22 cellular contexts compared by ENCODE assay signal in genomic region chr11:63504933-63505586, GRCh38. TPM values are rescaled to one million over a fixed set of nuclear protein-coding genes. Genes with fewer than 3 reads are reported as not detected.
DNase-seq lines count a peak whose midpoint lies in the region; ATAC-seq, FAIRE-seq and TF ChIP-seq lines count a peak whose summit lies in the region.
"Had no signal": no experiment of that assay in that cellular context is flagged by ENCODE, and none has a peak within 500 bp of the region (broad histone marks: within the 10 kb centered on the region; RNA-seq: fewer than 3 reads in every experiment).

No MANE protein-coding gene starts in this region.

- FAIRE-seq in K562 (lab: Jason Lieb, UNC), result no peak
- FAIRE-seq: endometrium, kidney had no signal

- H3K9me1 ChIP-seq in K562 (ENCODE audit: control insufficient read depth, insufficient read depth, low read length), result no peaks in the 10 kb centered on the region

- peaks cover 35 to 57% of the 10 kb centered on the region in 2 experiments for H3K4me1 ChIP-seq in K562 (replicated peaks in 1 of 2; ENCODE audit: control insufficient read depth in 2 of 2, insufficient read depth in 2 of 2, low read length in 2 of 2)
- peaks cover 0 to 48% (median 8%) of the 10 kb centered on the region in 4 donors for H3K4me1 ChIP-seq in right lobe of liver
- H3K4me1 ChIP-seq in upper lobe of right lung, result peaks cover 17% of the 10 kb centered on the region
- H3K4me1 ChIP-seq in transverse colon, result no peaks in the 10 kb centered on the region
- H3K4me1 ChIP-seq in foreskin keratinocyte, result no peaks in the 10 kb centered on the region

- peak overlapping the region in 1 of 2 experiments; percentile 15; a peak in 1 of 4 replicates for H3K9ac ChIP-seq in K562 (ENCODE audit: insufficient read depth in 1 of 2, low read depth in 2 of 2, low read length in 2 of 2)

- peak overlapping the region; percentile 48; the same call in 1 of the 2 replicates for H2AFZ ChIP-seq in K562 (ENCODE audit: low read depth, low read length)

- ATAC-seq in Right ventricle myocardium inferior (peak; percentile 64), K562 (no peak), right lobe of liver (peak; percentile 81 to 87 (median 83)), upper lobe of right lung (peak; percentile 39), foreskin keratinocyte (no peak)

- TF ChIP-seq CTCF in K562 (IDR thresholded peaks at IDR 0.05 in 2 of 3, conservative IDR thresholded peaks at IDR 0.05 in 1 of 3; ENCODE audit: insufficient read depth in 2 of 3, low read depth in 1 of 3, low read length in 3 of 3) (no peak), right lobe of liver (IDR thresholded peaks at IDR 0.05) (no peak), upper lobe of right lung (IDR thresholded peaks at IDR 0.05) (no peak), transverse colon (IDR thresholded peaks at IDR 0.05) (no peak), foreskin keratinocyte (conservative IDR thresholded peaks at IDR 0.05) (no peak)

- no TSS peak for BruUV-seq in K562 (replicated peaks; lab: Mats Ljungman, UMichigan)

- no peaks in the 10 kb centered on the region for H3K79me2 ChIP-seq in K562 (ENCODE audit: control insufficient read depth, insufficient read depth, low read length)

- H3K27me3 ChIP-seq in K562 (ENCODE audit: control insufficient read depth in 2 of 2, insufficient read depth in 2 of 2, low read length in 2 of 2) (no peaks in the 10 kb centered on the region), right lobe of liver (no peaks in the 10 kb centered on the region), upper lobe of right lung (no peaks in the 10 kb centered on the region), transverse colon (no peaks in the 10 kb centered on the region), foreskin keratinocyte (no peaks in the 10 kb centered on the region)

- H3K4me2 ChIP-seq in K562 (ENCODE audit: insufficient read depth, low read length), result peak overlapping the region; percentile 3; the same call in 1 of the 2 replicates

- CTCF ChIA-PET in K562 (lab: Yijun Ruan, JAX; ENCODE audit: low intra/inter-chr PET ratio), result no interaction called here

- TF ChIP-seq EP300 in K562 (IDR thresholded peaks at IDR 0.05; ENCODE audit: low read length) (no peak), transverse colon (IDR thresholded peaks at IDR 0.05; ENCODE audit: low read depth) (no peak)

- H3K27ac ChIP-seq in K562 (ENCODE audit: extremely low read depth, low read depth, low read length) (no peak overlapping the region), right lobe of liver (no peak overlapping the region), upper lobe of right lung (no peak overlapping the region), transverse colon (no peak overlapping the region), foreskin keratinocyte (no peak overlapping the region)
- H3K27ac ChIP-seq: thoracic aorta had no signal

- no peak overlapping the region for H3K4me3 ChIP-seq in K562
- no peak overlapping the region for H3K4me3 ChIP-seq in right lobe of liver
- no peak overlapping the region for H3K4me3 ChIP-seq in upper lobe of right lung
- no peak overlapping the region for H3K4me3 ChIP-seq in transverse colon
- H3K4me3 ChIP-seq: thoracic aorta had no signal

- H4K20me1 ChIP-seq in K562 (replicated peaks; ENCODE audit: control insufficient read depth, insufficient read depth, low read length), result no peaks in the 10 kb centered on the region

- no peak for TF ChIP-seq RAD21 in K562 (CRISPR knock-in tag; conservative IDR thresholded peaks at IDR 0.05 in 1 of 2, IDR thresholded peaks at IDR 0.05 in 1 of 2)

- no peak for TF ChIP-seq POLR2A in K562 (conservative IDR thresholded peaks at IDR 0.05)
- no peak for TF ChIP-seq POLR2A in right lobe of liver (IDR thresholded peaks at IDR 0.05)
- TF ChIP-seq POLR2A in transverse colon (IDR thresholded peaks at IDR 0.05), result no peak

- 46% methylated on average over 4 of the region's 4 CpGs for WGBS in K562 (ENCODE audit: insufficient coverage, low coverage, missing lambda C conversion rate)
- WGBS in right lobe of liver (ENCODE audit: insufficient coverage, low coverage, low lambda C conversion rate, missing lambda C conversion rate), result 39% methylated on average over 3 of the region's 4 CpGs
- WGBS in transverse colon (ENCODE audit: low coverage in 1 of 2), 2 donors, result 73 to 81% methylated on average over 2 to 4 of the region's 4 CpGs

- H3K36me3 ChIP-seq in K562 (ENCODE audit: control insufficient read depth, insufficient read depth, low read length), result no peaks in the 10 kb centered on the region
- no peaks in the 10 kb centered on the region for H3K36me3 ChIP-seq in right lobe of liver
- H3K36me3 ChIP-seq in upper lobe of right lung, result no peaks in the 10 kb centered on the region
- H3K36me3 ChIP-seq in transverse colon, result no peaks in the 10 kb centered on the region
- H3K36me3 ChIP-seq: thoracic aorta had no signal

- POLR2A ChIA-PET in K562 (lab: Yijun Ruan, JAX), result interaction anchor here (0.6 to 1.0 kb wide), 3 partner anchors 9 to 13 kb away, joined by 3 to 6 read pairs (median 6); no protein-coding TSS in a partner anchor

- H3K9me3 ChIP-seq in K562 (replicated peaks; ENCODE audit: control insufficient read depth, insufficient read depth, low read depth, low read length) (peaks cover 4% of the 10 kb centered on the region; the same call in 1 of the 2 replicates), right lobe of liver (no peaks in the 10 kb centered on the region), upper lobe of right lung (peaks cover under 1% of the 10 kb centered on the region), transverse colon (peaks cover 0 to 1% of the 10 kb centered on the region in 2 donors)

- in situ Hi-C loops in K562 (cut with MboI), result no loop called here
- in situ Hi-C loops in transverse colon (cut with MboI; ENCODE audit: low pct_ligation_motif_present in 1 of 4, low pct_unique_long_range_greater_than_20kb in 1 of 4, low sequenced_read_pairs in 3 of 4), result no loop called here

- no peak for DNase-seq in Right ventricle myocardium inferior (ENCODE audit: missing footprints)
- DNase-seq in cardiac septum (ENCODE audit: low spot score), result no peak
- peak in 1 of 4 experiments; percentile 3 for DNase-seq in K562 (ENCODE audit: extremely low read depth in 1 of 4, low spot score in 3 of 4)
- DNase-seq in right lobe of liver, result peak; percentile 71 to 89 (median 85)
- peak; percentile 70 for DNase-seq in upper lobe of right lung
- DNase-seq in LoVo (ENCODE audit: low spot score), result no peak
- DNase-seq in transverse colon, result no peak
- no peak for DNase-seq in foreskin keratinocyte
- DNase-seq: activated CD4-positive, alpha-beta T cell treated with anti-CD3 and anti-CD28 coated beads, Interleukin-2, amount 50 U/mL, for 4 hours; activated T-cell treated with anti-CD3 and anti-CD28 coated beads, Interleukin-2, amount 50 U/mL, for 4 hours; CD8-positive, alpha-beta memory T cell; glutamatergic neuron; kidney; NCI-H82; T1000 had no signal

- intact Hi-C loops in Right ventricle myocardium inferior (cut with DNase I) (no loop called here), cardiac septum (cut with DNase I) (no loop called here), K562 (cut with micrococcal nuclease) (loop anchor here (5.0 kb wide), 1 partner anchor 62 kb away; no protein-coding TSS in a partner anchor), right lobe of liver (cut with DNase I) (no loop called here), upper lobe of right lung (cut with DNase I) (no loop called here), transverse colon (cut with DNase I; ENCODE audit: low total_unique reads) (no loop called here)

RNA-seq across cellular contexts. Expression of gene LGALS12, which starts 0.8 kb away (rescaled TPM):
- total RNA-seq in Right ventricle myocardium inferior, result 2.6 TPM
- 0.83 TPM for total RNA-seq in cardiac septum
- total RNA-seq in K562 (2011; cell fraction: chromatin; rRNA removed; ENCODE audit: low replicate concordance), result 1.3 and 4.1 TPM in 2 replicates
- total RNA-seq in K562 (2011; cell fraction: nucleolus; rRNA removed), result 1.4 and 3.0 TPM in 2 replicates
- 1.6 and 1.9 TPM in 2 replicates for total RNA-seq in K562 (2011; cell fraction: nucleoplasm; rRNA removed)
- total RNA-seq in K562 (2014; rRNA removed), result 5.1 TPM in 2 replicates
- total RNA-seq in K562 (2014; rRNA removed; fragmentation: Illumina TruSeq; extraction: Trizol), result 2.2 and 2.9 TPM in 2 replicates
- total RNA-seq in K562 (2015; rRNA removed; fragmentation: Illumina TruSeq; extraction: Trizol), result 4.7 and 5.2 TPM in 2 replicates
- 4.5 and 5.1 TPM in 2 replicates for total RNA-seq in K562 (2021)
- polyA plus RNA-seq in K562 (2011; rRNA removed), result 8.0 and 9.5 TPM in 2 replicates
- polyA plus RNA-seq in K562 (2011; cell fraction: cytosol; rRNA removed), result 11.8 and 13.9 TPM in 2 replicates
- polyA plus RNA-seq in K562 (2011; cell fraction: nucleus; rRNA removed), result 6.9 and 7.5 TPM in 2 replicates
- 5.1 and 15.0 TPM in 2 replicates for polyA plus RNA-seq in K562 (2012)
- 5.0 and 5.7 TPM in 2 replicates for polyA plus RNA-seq in K562 (2014; fragmentation: Illumina TruSeq; extraction: Trizol)
- polyA plus RNA-seq in K562 (2014; fragmentation: Nextera tagmentation; extraction: Ambion mirVana), result under 1 TPM; 0.66 to 0.99 TPM
- polyA plus RNA-seq in K562 (2014; rRNA removed), result 3.6 and 5.2 TPM in 2 replicates
- polyA minus RNA-seq in K562 (2011; rRNA and poly(A)+ RNA removed), result 3.5 and 4.7 TPM in 2 replicates
- polyA minus RNA-seq in K562 (2011; cell fraction: cytosol; rRNA and poly(A)+ RNA removed), result 2.7 and 3.4 TPM in 2 replicates
- polyA minus RNA-seq in K562 (2011; cell fraction: nucleus; rRNA and poly(A)+ RNA removed), result 2.6 and 2.9 TPM in 2 replicates
- under 1 TPM in 1 of 6 experiments, not detected in 5; 0.15 TPM for total RNA-seq in right lobe of liver
- total RNA-seq in upper lobe of right lung, result 0.49 TPM
- under 1 TPM in 1 of 4 donors, not detected in 3; 0.64 TPM for total RNA-seq in transverse colon
- total RNA-seq in foreskin keratinocyte, result not detected in 2 replicates
- polyA plus RNA-seq in foreskin keratinocyte, result not detected in 2 replicates
- total RNA-seq: A673; activated naive CD8-positive, alpha-beta T cell treated with anti-CD3 and anti-CD28 coated beads, Interleukin-2, amount 10 ng/mL, durations not matched to agents 7 days and 5 days; activated T-cell treated with anti-CD3 and anti-CD28 coated beads, Interleukin-2, amount 50 U/mL, for 4 hours; CD8-positive, alpha-beta memory T cell; chondrocyte; M059J had no signal
- polyA plus RNA-seq: CD8-positive, alpha-beta memory T cell had no signal

RNA-seq across cellular contexts. Expression of gene PLAAT5, which starts 14.1 kb away (rescaled TPM):
- total RNA-seq in Right ventricle myocardium inferior (4.8 TPM), cardiac septum (0.32 TPM), K562 (2014; rRNA removed) (not detected in 2 replicates), K562 (2014; rRNA removed; fragmentation: Illumina TruSeq; extraction: Trizol) (not detected in 2 replicates), K562 (2015; rRNA removed; fragmentation: Illumina TruSeq; extraction: Trizol) (not detected in 2 replicates), K562 (2021) (not detected in 2 replicates), right lobe of liver (not detected), upper lobe of right lung (3.6 TPM), transverse colon (1 to 10 TPM in 1 of 4 donors, under 1 TPM in 1, not detected in 2; 0.79 to 1.4 TPM), foreskin keratinocyte (not detected in 2 replicates)
- not detected in 2 replicates for total RNA-seq in K562 (2011; cell fraction: chromatin; rRNA removed; ENCODE audit: low replicate concordance)
- total RNA-seq in K562 (2011; cell fraction: nucleolus; rRNA removed), result not detected in 2 replicates
- total RNA-seq in K562 (2011; cell fraction: nucleoplasm; rRNA removed), result not detected in 2 replicates
- polyA plus RNA-seq in K562 (2011; rRNA removed) (not detected in 2 replicates), K562 (2014; fragmentation: Illumina TruSeq; extraction: Trizol) (not detected in 2 replicates), K562 (2014; fragmentation: Nextera tagmentation; extraction: Ambion mirVana) (not detected), K562 (2014; rRNA removed) (not detected in 2 replicates), foreskin keratinocyte (not detected in 2 replicates)
- polyA plus RNA-seq in K562 (2011; cell fraction: cytosol; rRNA removed), result not detected in 2 replicates
- not detected in 2 replicates for polyA plus RNA-seq in K562 (2011; cell fraction: nucleus; rRNA removed)
- 0.05 TPM in 1 of 2 replicates, not detected in the other for polyA plus RNA-seq in K562 (2012)
- not detected in 2 replicates for polyA minus RNA-seq in K562 (2011; rRNA and poly(A)+ RNA removed)
- not detected in 2 replicates for polyA minus RNA-seq in K562 (2011; cell fraction: cytosol; rRNA and poly(A)+ RNA removed)
- not detected in 2 replicates for polyA minus RNA-seq in K562 (2011; cell fraction: nucleus; rRNA and poly(A)+ RNA removed)
- total RNA-seq: A673, M059J had no signal
- polyA plus RNA-seq: CD8-positive, alpha-beta memory T cell had no signal

RNA-seq across cellular contexts. Expression of gene PLAAT4, which starts 31.5 kb away (rescaled TPM):
- total RNA-seq in Right ventricle myocardium inferior, result 36.1 TPM
- total RNA-seq in cardiac septum, result 6.9 TPM
- not detected in 2 replicates for total RNA-seq in K562 (2011; cell fraction: chromatin; rRNA removed; ENCODE audit: low replicate concordance)
- total RNA-seq in K562 (2011; cell fraction: nucleolus; rRNA removed), result 0.67 TPM in 1 of 2 replicates, not detected in the other
- 0.51 TPM in 1 of 2 replicates, not detected in the other for total RNA-seq in K562 (2011; cell fraction: nucleoplasm; rRNA removed)
- 0.37 TPM in 1 of 2 replicates, not detected in the other for total RNA-seq in K562 (2014; rRNA removed)
- 0.99 and 1.0 TPM in 2 replicates for total RNA-seq in K562 (2014; rRNA removed; fragmentation: Illumina TruSeq; extraction: Trizol)
- 2.0 and 3.0 TPM in 2 replicates for total RNA-seq in K562 (2015; rRNA removed; fragmentation: Illumina TruSeq; extraction: Trizol)
- 0.80 and 1.2 TPM in 2 replicates for total RNA-seq in K562 (2021)
- 0.43 and 0.54 TPM in 2 replicates for polyA plus RNA-seq in K562 (2011; rRNA removed)
- 0.19 and 0.60 TPM in 2 replicates for polyA plus RNA-seq in K562 (2011; cell fraction: cytosol; rRNA removed)
- polyA plus RNA-seq in K562 (2011; cell fraction: nucleus; rRNA removed), result 0.20 and 0.47 TPM in 2 replicates
- 2.3 and 7.2 TPM in 2 replicates for polyA plus RNA-seq in K562 (2012)
- polyA plus RNA-seq in K562 (2014; fragmentation: Illumina TruSeq; extraction: Trizol), result 1.1 and 1.3 TPM in 2 replicates
- polyA plus RNA-seq in K562 (2014; fragmentation: Nextera tagmentation; extraction: Ambion mirVana), result 1 to 10 TPM; 1.2 to 2.1 TPM
- 0.57 and 1.7 TPM in 2 replicates for polyA plus RNA-seq in K562 (2014; rRNA removed)
- 0.84 TPM in 1 of 2 replicates, not detected in the other for polyA minus RNA-seq in K562 (2011; rRNA and poly(A)+ RNA removed)
- 1.2 TPM in 1 of 2 replicates, not detected in the other for polyA minus RNA-seq in K562 (2011; cell fraction: cytosol; rRNA and poly(A)+ RNA removed)
- not detected in 2 replicates for polyA minus RNA-seq in K562 (2011; cell fraction: nucleus; rRNA and poly(A)+ RNA removed)
- total RNA-seq in right lobe of liver, result 10 to 100 TPM; 15.9 to 56.8 (median 47.0) TPM
- total RNA-seq in upper lobe of right lung, result 185 TPM
- total RNA-seq in transverse colon, result 10 to 100 TPM; 35.4 to 78.6 (median 40.7) TPM
- 2.6 and 3.9 TPM in 2 replicates for total RNA-seq in foreskin keratinocyte
- polyA plus RNA-seq in foreskin keratinocyte, result 3.8 and 4.0 TPM in 2 replicates

RNA-seq across cellular contexts. Expression of gene PLAAT2, which starts 58.1 kb away (rescaled TPM):
- 0.92 TPM for total RNA-seq in Right ventricle myocardium inferior
- not detected for total RNA-seq in cardiac septum
- total RNA-seq in K562 (2011; cell fraction: chromatin; rRNA removed; ENCODE audit: low replicate concordance), result not detected in 2 replicates
- not detected in 2 replicates for total RNA-seq in K562 (2011; cell fraction: nucleolus; rRNA removed)
- total RNA-seq in K562 (2011; cell fraction: nucleoplasm; rRNA removed), result not detected in 2 replicates
- not detected in 2 replicates for total RNA-seq in K562 (2014; rRNA removed)
- not detected in 2 replicates for total RNA-seq in K562 (2014; rRNA removed; fragmentation: Illumina TruSeq; extraction: Trizol)
- total RNA-seq in K562 (2015; rRNA removed; fragmentation: Illumina TruSeq; extraction: Trizol), result not detected in 2 replicates
- not detected in 2 replicates for total RNA-seq in K562 (2021)
- polyA plus RNA-seq in K562 (2011; rRNA removed), result not detected in 2 replicates
- polyA plus RNA-seq in K562 (2011; cell fraction: cytosol; rRNA removed), result not detected in 2 replicates
- polyA plus RNA-seq in K562 (2011; cell fraction: nucleus; rRNA removed), result not detected in 2 replicates
- polyA plus RNA-seq in K562 (2012), result not detected in 2 replicates
- not detected in 2 replicates for polyA plus RNA-seq in K562 (2014; fragmentation: Illumina TruSeq; extraction: Trizol)
- not detected for polyA plus RNA-seq in K562 (2014; fragmentation: Nextera tagmentation; extraction: Ambion mirVana)
- not detected in 2 replicates for polyA plus RNA-seq in K562 (2014; rRNA removed)
- not detected in 2 replicates for polyA minus RNA-seq in K562 (2011; rRNA and poly(A)+ RNA removed)
- polyA minus RNA-seq in K562 (2011; cell fraction: cytosol; rRNA and poly(A)+ RNA removed), result not detected in 2 replicates
- polyA minus RNA-seq in K562 (2011; cell fraction: nucleus; rRNA and poly(A)+ RNA removed), result not detected in 2 replicates
- 1 to 10 TPM in 2 of 6 experiments, under 1 TPM in 1, not detected in 3; 0.42 to 2.2 (median 1.1) TPM for total RNA-seq in right lobe of liver
- 4.2 TPM for total RNA-seq in upper lobe of right lung
- total RNA-seq in transverse colon, result 10 to 100 TPM in 3 of 4 donors, not detected in 1; 38.7 to 47.9 (median 43.0) TPM
- total RNA-seq in foreskin keratinocyte, result 0.20 TPM in 1 of 2 replicates, not detected in the other
- 0.22 TPM in 1 of 2 replicates, not detected in the other for polyA plus RNA-seq in foreskin keratinocyte
- total RNA-seq: A673; activated T-cell treated with anti-CD3 and anti-CD28 coated beads, Interleukin-2, amount 50 U/mL, for 4 hours; chondrocyte; posterior vena cava; thoracic aorta had no signal
- polyA plus RNA-seq: CD8-positive, alpha-beta memory T cell had no signal

Comparison
In these comparisons a context has a peak if more than half of its experiments do, and no peak if none do; other contexts are left out.
1. ATAC-seq: peak in Right ventricle myocardium inferior (single experiment), right lobe of liver (4 of 4) and upper lobe of right lung (single experiment); none in K562 (single experiment) and foreskin keratinocyte (single experiment).
2. DNase-seq: peak in right lobe of liver (3 of 3) and upper lobe of right lung (single experiment); none in Right ventricle myocardium inferior (single experiment), cardiac septum (single experiment), LoVo (single experiment), transverse colon (single experiment) and foreskin keratinocyte (0 of 2).